In the genomic region with DNA sequence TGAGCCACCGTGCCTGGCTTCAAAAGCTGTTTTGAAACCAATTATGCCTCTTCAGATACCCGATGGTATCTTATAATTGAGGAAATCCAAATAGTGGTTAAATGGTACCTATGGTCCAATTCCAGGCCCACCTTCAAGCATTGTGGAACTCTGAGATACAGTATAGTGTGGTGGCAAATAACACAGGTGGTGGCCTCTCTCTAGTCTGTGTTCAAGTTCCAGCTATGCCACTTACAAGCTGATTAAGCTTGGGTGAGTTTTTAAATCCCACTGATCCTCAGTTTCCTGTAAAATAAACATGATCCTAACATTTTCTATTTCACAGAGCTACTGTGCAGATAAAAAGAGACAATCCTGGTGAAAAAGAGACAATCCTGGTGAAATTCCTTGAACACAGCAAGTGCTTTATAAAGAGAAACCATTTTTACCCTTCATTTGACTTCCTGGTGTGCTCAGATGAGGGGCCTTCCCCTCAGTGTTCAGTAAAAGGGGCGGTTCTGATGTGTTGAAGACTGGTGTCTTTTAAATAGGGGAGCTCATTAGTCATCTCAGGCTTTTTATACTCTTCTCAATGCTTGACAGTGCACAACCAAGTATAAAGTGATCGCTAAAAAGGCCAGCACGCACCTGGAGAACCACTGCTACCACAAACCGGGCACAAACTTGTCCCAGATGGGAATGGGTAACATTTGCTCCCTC, we compare ENCODE assay signal across 12 cellular contexts. TPM values are rescaled to one million over a fixed set of nuclear protein-coding genes. Genes with fewer than 3 reads are reported as not detected.
DNase-seq lines count a peak whose midpoint lies in the region; ATAC-seq, FAIRE-seq and TF ChIP-seq lines count a peak whose summit lies in the region.
"Had no signal": no experiment of that assay in that cellular context is flagged by ENCODE, and none has a peak within 500 bp of the region (broad histone marks: within the 10 kb centered on the region; RNA-seq: fewer than 3 reads in every experiment).

No MANE protein-coding gene starts in this region.

- TF ChIP-seq EP300 in gastroesophageal sphincter (IDR thresholded peaks at IDR 0.05) = no peak

- TF ChIP-seq POLR2A in gastroesophageal sphincter (IDR thresholded peaks at IDR 0.05) = no peak

- POLR2A ChIA-PET in CD8-positive, alpha-beta T cell (lab: Charles Lee) = interaction anchor here (1.0 to 3.1 kb wide), 4 partner anchors 10 to 263 kb away, joined by 3 to 18 read pairs (median 9); a partner anchor contains a TSS

- peaks cover 44% of the 10 kb centered on the region for H3K4me1 Mint-ChIP-seq in CD8-positive, alpha-beta T cell (ENCODE audit: low read depth)

- FAIRE-seq in pancreas (lab: Jason Lieb, UNC) = no peak
- FAIRE-seq: colon had no signal

- H3K4me3 Mint-ChIP-seq in CD8-positive, alpha-beta T cell = peak overlapping the region; percentile 42

- H3K36me3 ChIP-seq in CD8-positive, alpha-beta T cell (ENCODE audit: insufficient read depth, low read length) = no peaks in the 10 kb centered on the region
- H3K36me3 ChIP-seq in pancreas (no peaks in the 10 kb centered on the region), gastroesophageal sphincter (no peaks in the 10 kb centered on the region)

- peak overlapping the region; percentile 91 for H3K27ac Mint-ChIP-seq in CD8-positive, alpha-beta T cell

- CTCF ChIA-PET in CD8-positive, alpha-beta T cell (lab: Charles Lee) = interaction anchor here (0.6 to 1.4 kb wide), 3 partner anchors 8 to 11 kb away, joined by 3 to 8 read pairs (median 3); no protein-coding TSS in a partner anchor

- WGBS in pancreas, 2 donors = 66 to 77% methylated on average over 6 of the region's 6 CpGs
- WGBS in gastroesophageal sphincter (ENCODE audit: low coverage in 1 of 2), 2 donors = 61% methylated on average over 3 of the region's 6 CpGs; no CpG with 5 or more reads in 1 of the 2 donors

- DNase-seq in CD8-positive, alpha-beta T cell = peak in 1 of 7 experiments; percentile 35
- DNase-seq in T-helper 22 cell (ENCODE audit: low read depth) (peak; percentile 8), hepatic stellate cell (ENCODE audit: low spot score) (no peak), activated gamma-delta T cell (lab: John Stamatoyannopoulos, UW) (no peak), pancreas (no peak)
- DNase-seq: HCEC 1CT, NCI-H2171, retina had no signal

- intact Hi-C loops in CD8-positive, alpha-beta T cell (cut with DNase I, micrococcal nuclease) = loop anchor here (1.0 to 5.0 kb wide), 2 partner anchors 10 to 45 kb away; no protein-coding TSS in a partner anchor
- intact Hi-C loops in pancreas (cut with DNase I) = no loop called here

- no peaks in the 10 kb centered on the region for H3K27me3 ChIP-seq in CD8-positive, alpha-beta T cell (ENCODE audit: insufficient read depth, low read length)
- no peaks in the 10 kb centered on the region for H3K27me3 ChIP-seq in pancreas
- H3K27me3 ChIP-seq in gastroesophageal sphincter = no peaks in the 10 kb centered on the region

- TF ChIP-seq CTCF in CD8-positive, alpha-beta T cell (IDR thresholded peaks at IDR 0.05) = no peak
- TF ChIP-seq CTCF in pancreas (IDR thresholded peaks at IDR 0.05) = no peak
- no peak for TF ChIP-seq CTCF in gastroesophageal sphincter (IDR thresholded peaks at IDR 0.05)

- H3K27me3 Mint-ChIP-seq in CD8-positive, alpha-beta T cell (ENCODE audit: low read depth) = no peaks in the 10 kb centered on the region

- peak; percentile 98 for ATAC-seq in CD8-positive, alpha-beta T cell
- ATAC-seq in GM18909 (IDR thresholded peaks at IDR 0.05; ENCODE audit: poor library complexity, unreplicated experiment) = peak; percentile 84
- ATAC-seq in HG02870 (IDR thresholded peaks at IDR 0.05; ENCODE audit: unreplicated experiment) = peak; percentile 99
- ATAC-seq in pancreas = no peak
- ATAC-seq in gastroesophageal sphincter = no peak

- H3K4me1 ChIP-seq in CD8-positive, alpha-beta T cell (ENCODE audit: insufficient read depth, low read length) = peaks cover 35% of the 10 kb centered on the region
- no peaks in the 10 kb centered on the region for H3K4me1 ChIP-seq in pancreas
- H3K4me1 ChIP-seq in gastroesophageal sphincter = no peaks in the 10 kb centered on the region

- no peaks in the 10 kb centered on the region for H3K9me3 ChIP-seq in CD8-positive, alpha-beta T cell (ENCODE audit: low read length)
- H3K9me3 ChIP-seq in pancreas (no peaks in the 10 kb centered on the region), gastroesophageal sphincter (no peaks in the 10 kb centered on the region)

- H3K36me3 Mint-ChIP-seq in CD8-positive, alpha-beta T cell = no peaks in the 10 kb centered on the region

- no peaks in the 10 kb centered on the region for H3K9me3 Mint-ChIP-seq in CD8-positive, alpha-beta T cell

- no peak overlapping the region for H3K4me3 ChIP-seq in CD8-positive, alpha-beta T cell (ENCODE audit: low read depth, low read length)
- H3K4me3 ChIP-seq in pancreas (no peak overlapping the region), gastroesophageal sphincter (no peak overlapping the region)

- no peak overlapping the region for H3K27ac ChIP-seq in CD8-positive, alpha-beta T cell (ENCODE audit: low read depth, low read length)
- H3K27ac ChIP-seq in pancreas (no peak overlapping the region), gastroesophageal sphincter (no peak overlapping the region)

RNA-seq across cellular contexts. Expression of a gene that starts 30.8 kb away (rescaled TPM):
- 1 to 10 TPM; 1.2 to 1.5 TPM for total RNA-seq in CD8-positive, alpha-beta T cell
- total RNA-seq in pancreas (under 1 TPM in 4 of 6 donors, not detected in 2; 0.09 to 0.19 (median 0.11) TPM), gastroesophageal sphincter (under 1 TPM in 2 of 4 donors, not detected in 2; 0.15 to 0.40 TPM)
- not detected for polyA plus RNA-seq in pancreas

Comparison
In these comparisons a context has a peak if more than half of its experiments do, and no peak if none do; other contexts are left out.
1. ATAC-seq: peak in CD8-positive, alpha-beta T cell (single experiment), GM18909 (single experiment) and HG02870 (single experiment); none in pancreas (0 of 4) and gastroesophageal sphincter (single experiment).
2. intact Hi-C loops: an anchor here in CD8-positive, alpha-beta T cell (1.0 to 5.0 kb wide); none called in pancreas.